8 cellular contexts compared by ENCODE assay signal in the genomic region with DNA sequence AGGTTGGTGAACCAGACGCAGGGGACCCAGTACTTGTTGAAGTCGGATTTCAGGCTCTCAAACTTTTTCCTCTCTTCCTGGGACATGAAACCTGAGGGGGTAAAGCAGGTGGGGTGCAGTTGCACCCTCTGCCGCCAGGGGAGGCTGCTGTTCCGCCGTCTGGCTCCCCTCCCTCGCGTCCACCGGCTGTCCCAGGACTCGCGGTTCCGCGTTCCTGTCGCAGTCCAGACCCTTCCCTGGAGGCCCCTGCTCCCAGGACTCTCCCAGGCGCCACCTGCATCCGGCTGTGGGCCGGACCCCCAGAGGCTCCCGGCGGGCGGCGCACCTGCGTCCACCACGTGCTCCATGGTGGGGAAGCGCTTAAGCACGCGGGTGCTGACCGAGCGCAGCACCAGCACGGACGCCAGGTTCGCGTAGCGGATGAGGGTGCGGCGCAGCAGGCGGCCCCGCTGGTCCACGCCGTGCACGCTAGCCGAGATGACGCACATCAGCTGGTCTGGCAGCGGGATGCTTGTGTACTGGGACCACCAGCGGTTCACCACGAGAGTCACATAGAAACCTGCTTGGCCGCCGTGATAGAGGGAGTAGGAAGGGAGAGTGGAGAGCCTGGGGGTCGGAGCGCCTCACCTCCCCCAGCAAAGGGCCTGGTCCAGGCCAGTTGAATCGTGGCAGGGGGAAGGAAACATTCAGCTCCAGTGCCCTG. TPM values are rescaled to one million over a fixed set of nuclear protein-coding genes. Genes with fewer than 3 reads are reported as not detected.
DNase-seq lines count a peak whose midpoint lies in the region; ATAC-seq, FAIRE-seq and TF ChIP-seq lines count a peak whose summit lies in the region.

No MANE protein-coding gene starts in this region.

- peaks cover 36% of the 10 kb centered on the region for H3K4me1 Mint-ChIP-seq in activated CD4-positive, alpha-beta memory T cell treated with anti-CD3 and anti-CD28 coated beads, Interleukin-2, amount 10 ng/mL, durations not matched to agents 7 days and 5 days

- H3K23me2 ChIP-seq in H1 (ENCODE audit: low read depth, low read length) = peaks cover 6% of the 10 kb centered on the region; the same call in 1 of the 2 replicates

- no peak overlapping the region for H3K14ac ChIP-seq in H1 (ENCODE audit: insufficient read length)

- peak overlapping the region; percentile 20 for H4K5ac ChIP-seq in H1 (ENCODE audit: insufficient read length, low read depth, low read length)

- peak overlapping the region; percentile 60; the same call in 1 of the 2 replicates for H2BK5ac ChIP-seq in H1 (ENCODE audit: low read depth, low read length)

- 0 out of 2 replicates have a peak, but pooled peaks cover 2% of the 10 kb centered on the region for H3K79me1 ChIP-seq in H1 (ENCODE audit: low read depth, low read length)

- peaks cover 5% of the 10 kb centered on the region; the same call in 1 of the 2 replicates for H3K36me3 ChIP-seq in Loucy (ENCODE audit: insufficient read depth, low read length)
- H3K36me3 ChIP-seq in H1 (ENCODE audit: control insufficient read depth in 2 of 4, insufficient read depth in 4 of 4, low read length in 3 of 4) = peaks cover 0 to under 1% (median 0%) of the 10 kb centered on the region in 4 experiments; a peak in 1 of 8 replicates
- peaks cover 6% of the 10 kb centered on the region for H3K36me3 ChIP-seq in mesodermal cell (ENCODE audit: control insufficient read depth, insufficient read depth, low read length)

- no peak overlapping the region for H2AFZ ChIP-seq in Loucy (ENCODE audit: low read length)
- peak overlapping the region; percentile 31; the same call in 1 of the 2 replicates for H2AFZ ChIP-seq in H1 (ENCODE audit: low read length)

- H3K27me3 Mint-ChIP-seq in activated CD4-positive, alpha-beta memory T cell treated with anti-CD3 and anti-CD28 coated beads, Interleukin-2, amount 10 ng/mL, durations not matched to agents 7 days and 5 days = no peaks in the 10 kb centered on the region

- TF ChIP-seq POLR2A in A549 (IDR thresholded peaks at IDR 0.05; ENCODE audit: low read length) = peak; percentile 40
- TF ChIP-seq POLR2A in H1 (IDR thresholded peaks at IDR 0.05; ENCODE audit: control extremely low read depth in 1 of 2, low read depth in 2 of 2, low read length in 2 of 2) = peak in 1 of 2 experiments; percentile 50; a peak in 1 of 3 replicates

- no peak overlapping the region for H3K23ac ChIP-seq in H1 (ENCODE audit: insufficient read length)

- no peak for FAIRE-seq in A549 (lab: Jason Lieb, UNC)
- no peak for FAIRE-seq in H1 (lab: Jason Lieb, UNC)

- no peak overlapping the region for H3K56ac ChIP-seq in H1 (replicated peaks; ENCODE audit: insufficient read length, low read depth, low read length)

- no peaks in the 10 kb centered on the region for H3K9me2 ChIP-seq in Loucy (replicated peaks; ENCODE audit: low read depth, low read length)

- POLR2A ChIA-PET in A549 (lab: Yijun Ruan, JAX) = interaction anchor here (0.6 to 1.8 kb wide), 3 partner anchors 10 to 753 kb away, joined by 3 to 11 read pairs (median 4); partner anchors contain the start of gene RPS8
- POLR2A ChIA-PET in activated CD4-positive, alpha-beta memory T cell treated with anti-CD3 and anti-CD28 coated beads, Interleukin-2, amount 10 ng/mL, durations not matched to agents 7 days and 5 days (lab: Charles Lee) = interaction anchor here (0.8 to 17.1 kb wide), 13 partner anchors 10 to 225 kb away, joined by 3 to 454 read pairs (median 9); partner anchors contain the start of genes BTBD19, DYNLT4, HECTD3 and PLK3
- POLR2A ChIA-PET in H1 (lab: Charles Lee; ENCODE audit: partially characterized antibody) = interaction anchor here (0.6 to 23.6 kb wide), 11 partner anchors 8 to 60 kb away, joined by 3 to 428 read pairs (median 6); partner anchors contain the start of genes BTBD19, DYNLT4, PLK3 and RNU5D-1

- H3K9me3 ChIP-seq in A549 (no peaks in the 10 kb centered on the region), Loucy (ENCODE audit: insufficient read depth, low read depth, low read length) (no peaks in the 10 kb centered on the region), H1 (ENCODE audit: insufficient read depth in 2 of 2, low read depth in 1 of 2, low read length in 1 of 2) (no peaks in the 10 kb centered on the region), mesodermal cell (ENCODE audit: control insufficient read depth, low read length) (no peaks in the 10 kb centered on the region)

- TF ChIP-seq CTCF in A549 (IDR thresholded peaks at IDR 0.05) = peak; percentile 76
- peak; percentile 75 for TF ChIP-seq CTCF in Loucy (conservative IDR thresholded peaks at IDR 0.05; ENCODE audit: low read length)
- TF ChIP-seq CTCF in H1 (IDR thresholded peaks at IDR 0.05; ENCODE audit: control extremely low read depth in 1 of 3, insufficient read depth in 1 of 3, low read depth in 1 of 3, low read length in 3 of 3) = peak; percentile 80 to 100 (median 100)

- H3K36me3 Mint-ChIP-seq in activated CD4-positive, alpha-beta memory T cell treated with anti-CD3 and anti-CD28 coated beads, Interleukin-2, amount 10 ng/mL, durations not matched to agents 7 days and 5 days (ENCODE audit: low read depth) = peaks cover 15% of the 10 kb centered on the region

- H2BK15ac ChIP-seq in H1 (ENCODE audit: low read length) = peak overlapping the region; percentile 99; the same call in 1 of the 2 replicates

- no peak overlapping the region; the same call in 1 of the 2 replicates for H2BK20ac ChIP-seq in H1 (ENCODE audit: low read length)

- H3K27ac ChIP-seq in A549 = peak overlapping the region; percentile 89 to 93
- H3K27ac ChIP-seq in H1 (ENCODE audit: low read depth, low read length) = no peak overlapping the region
- H3K27ac ChIP-seq in mesodermal cell (ENCODE audit: low read depth, low read length, severe bottlenecking) = no peak overlapping the region

- peak overlapping the region; percentile 96; the same call in 1 of the 2 replicates for H2BK12ac ChIP-seq in H1 (ENCODE audit: low read depth, low read length)

- H4K20me1 ChIP-seq in Loucy (ENCODE audit: insufficient read depth, low read length, poor library complexity, severe bottlenecking) = peaks cover under 1% of the 10 kb centered on the region
- H4K20me1 ChIP-seq in H1 (replicated peaks in 1 of 2; ENCODE audit: control insufficient read depth in 1 of 2, insufficient read depth in 2 of 2, low read length in 2 of 2) = no peaks in the 10 kb centered on the region

- no peaks in the 10 kb centered on the region for H3F3A ChIP-seq in Loucy (ENCODE audit: low read depth)

- H3K79me2 ChIP-seq in Loucy (ENCODE audit: insufficient read depth, low read length) (no peaks in the 10 kb centered on the region), H1 (ENCODE audit: control insufficient read depth in 1 of 2, insufficient read depth in 2 of 2, low read length in 2 of 2) (no peaks in the 10 kb centered on the region)

- H3K9ac ChIP-seq in Loucy (ENCODE audit: low read depth, low read length, poor library complexity, severe bottlenecking) (no peak overlapping the region), H1 (replicated peaks in 1 of 4; ENCODE audit: extremely low read depth in 1 of 4, low read depth in 3 of 4, low read length in 3 of 4) (peak overlapping the region in 3 of 4 experiments; percentile 17 to 50 (median 45); a peak in 4 of 7 replicates)

- H2BK120ac ChIP-seq in H1 (replicated peaks; ENCODE audit: low read depth, low read length) = no peak overlapping the region

- peak; percentile 63 to 70 for ATAC-seq in A549
- peak; percentile 50 for ATAC-seq in GM18867 (IDR thresholded peaks at IDR 0.05; ENCODE audit: unreplicated experiment)
- no peak for ATAC-seq in GM19035 (IDR thresholded peaks at IDR 0.05; ENCODE audit: unreplicated experiment)

- H2AK5ac ChIP-seq in H1 (ENCODE audit: low read depth, low read length) = 0 out of 2 replicates have a peak overlapping the region, but pooled peaks have one; percentile 91

- H3K9me3 Mint-ChIP-seq in activated CD4-positive, alpha-beta memory T cell treated with anti-CD3 and anti-CD28 coated beads, Interleukin-2, amount 10 ng/mL, durations not matched to agents 7 days and 5 days = no peaks in the 10 kb centered on the region

- H4K8ac ChIP-seq in H1 (ENCODE audit: extremely low read depth, insufficient read depth, low read length) = peak overlapping the region; percentile 82; the same call in 1 of the 2 replicates

- H3K4me3 Mint-ChIP-seq in activated CD4-positive, alpha-beta memory T cell treated with anti-CD3 and anti-CD28 coated beads, Interleukin-2, amount 10 ng/mL, durations not matched to agents 7 days and 5 days = peak overlapping the region; percentile 59

- TF ChIP-seq EP300 in A549 (IDR thresholded peaks at IDR 0.05) (no peak), H1 (IDR thresholded peaks at IDR 0.05; ENCODE audit: borderline replicate concordance in 1 of 2, low read depth in 2 of 2, low read length in 2 of 2) (peak in 1 of 2 experiments; percentile 98; a peak in 1 of 3 replicates)

- H3K27ac Mint-ChIP-seq in activated CD4-positive, alpha-beta memory T cell treated with anti-CD3 and anti-CD28 coated beads, Interleukin-2, amount 10 ng/mL, durations not matched to agents 7 days and 5 days = no peak overlapping the region

- H3K27me3 ChIP-seq in Loucy (ENCODE audit: insufficient read depth, low read length, poor library complexity, severe bottlenecking) = no peaks in the 10 kb centered on the region
- H3K27me3 ChIP-seq in H1 (replicated peaks in 1 of 4; ENCODE audit: control insufficient read depth in 3 of 4, extremely low read depth in 1 of 4, insufficient read depth in 3 of 4, low read length in 3 of 4) = peaks cover 0 to 7% (median 2%) of the 10 kb centered on the region in 4 experiments; a peak in 3 of 7 replicates

- CTCF ChIA-PET in A549 (lab: Yijun Ruan, JAX) (interaction anchor here (0.7 to 7.1 kb wide), 19 partner anchors 8 to 713 kb away, joined by 3 to 44 read pairs (median 5); partner anchors contain the start of genes BTBD19, KIF2C, PLK3 and RNU5D-1), H1 (lab: Charles Lee; ENCODE audit: partially characterized antibody) (interaction anchor here (0.6 to 10.4 kb wide), 29 partner anchors 7 to 815 kb away, joined by 3 to 67 read pairs (median 6); partner anchors contain the start of genes BTBD19, HECTD3, PLK3 and RNU5D-1)
- CTCF ChIA-PET in activated CD4-positive, alpha-beta memory T cell treated with anti-CD3 and anti-CD28 coated beads, Interleukin-2, amount 10 ng/mL, durations not matched to agents 7 days and 5 days (lab: Charles Lee) = interaction anchor here (1.0 to 3.3 kb wide), 15 partner anchors 11 to 517 kb away, joined by 3 to 18 read pairs (median 6); partner anchors contain the start of genes BTBD19, HECTD3, PLK3 and RPS8

- H3K4me3 ChIP-seq in A549 = peak overlapping the region; percentile 49
- no peak overlapping the region for H3K4me3 ChIP-seq in Loucy (ENCODE audit: low read length, poor library complexity, severe bottlenecking)
- peak overlapping the region; percentile 17 to 58 (median 46) for H3K4me3 ChIP-seq in H1 (ENCODE audit: extremely low read depth in 1 of 4, insufficient read depth in 2 of 4, low read depth in 3 of 4, low read length in 4 of 4)
- peak overlapping the region; percentile 18 for H3K4me3 ChIP-seq in mesodermal cell (ENCODE audit: extremely low read depth, insufficient read depth, low read length, poor library complexity, severe bottlenecking)

- H3K4ac ChIP-seq in H1 (replicated peaks; ENCODE audit: insufficient read length, low read depth, low read length) = peak overlapping the region; percentile 69

- H3K18ac ChIP-seq in H1 (ENCODE audit: extremely low read depth, low read length) = peak overlapping the region; percentile 97

- TF ChIP-seq RAD21 in A549 (conservative IDR thresholded peaks at IDR 0.05 in 1 of 2, IDR thresholded peaks at IDR 0.05 in 1 of 2) = peak; percentile 68 to 74
- peak; percentile 83 to 84 for TF ChIP-seq RAD21 in H1 (IDR thresholded peaks at IDR 0.05 in 1 of 2, conservative IDR thresholded peaks at IDR 0.05 in 1 of 2; ENCODE audit: low read depth in 2 of 2, low read length in 2 of 2)

- peak overlapping the region; percentile 90 for H4K91ac ChIP-seq in H1 (replicated peaks; ENCODE audit: insufficient read length, low read length)

- H3K4me1 ChIP-seq in A549 (peaks cover 6% of the 10 kb centered on the region), Loucy (ENCODE audit: insufficient read depth, low read length, poor library complexity, severe bottlenecking) (no peaks in the 10 kb centered on the region), H1 (replicated peaks in 1 of 4; ENCODE audit: control insufficient read depth in 3 of 4, insufficient read depth in 4 of 4, low read length in 3 of 4) (peaks cover 4 to 18% (median 14%) of the 10 kb centered on the region in 4 experiments), mesodermal cell (ENCODE audit: control insufficient read depth, insufficient read depth, low read length, poor library complexity, severe bottlenecking) (peaks cover 12% of the 10 kb centered on the region)

- peak; percentile 75 to 77 for DNase-seq in A549 (ENCODE audit: low read depth in 1 of 2, low spot score in 1 of 2)
- peak; percentile 78 for DNase-seq in activated CD4-positive, alpha-beta memory T cell treated with anti-CD3 and anti-CD28 coated beads, Interleukin-2, amount 10 ng/mL, durations not matched to agents 7 days and 5 days
- DNase-seq in H1 (ENCODE audit: low read depth in 1 of 2, low spot score in 2 of 2) = peak in 1 of 2 experiments; percentile 94
- peak; percentile 57 to 84 (median 75) for DNase-seq in stimulated activated naive CD4-positive, alpha-beta T cell (lab: John Stamatoyannopoulos, UW)

- WGBS in A549 (ENCODE audit: missing lambda C conversion rate) = 30% methylated on average over 11 of the region's 49 CpGs
- WGBS in H1 (ENCODE audit: extremely low coverage in 1 of 2, insufficient coverage in 1 of 2, insufficient read length in 1 of 2, insufficient replicate concordance in 2 of 2, low coverage in 1 of 2, low lambda C conversion rate in 2 of 2, missing lambda C conversion rate in 1 of 2), 2 experiments = 8% methylated on average over 49 of the region's 49 CpGs; no CpG with 5 or more reads in 1 of the 2 experiments
- 11 to 12% methylated on average over 47 to 49 of the region's 49 CpGs for WGBS in mesodermal cell (ENCODE audit: insufficient coverage in 2 of 2), 2 experiments

- H3K4me2 ChIP-seq in A549 (peak overlapping the region; percentile 97), Loucy (ENCODE audit: low read depth, low read length, poor library complexity, severe bottlenecking) (no peak overlapping the region), H1 (ENCODE audit: insufficient read depth in 1 of 2, low read depth in 2 of 2, low read length in 2 of 2) (peak overlapping the region; percentile 64 to 74)

RNA-seq across cellular contexts. Expression of gene BEST4, which starts 1.7 kb away (rescaled TPM):
- polyA plus RNA-seq in A549 (2011; rRNA removed) (0.04 and 0.09 TPM in 2 replicates), A549 (2017; fragmentation: RNase III; extraction: RNeasy Plus Mini Kit Qiagen cat#74134 plus additional on column Dnase treatment) (0.07 to 0.08 TPM in 2 of 3 replicates, not detected in the other), H1 (2011; rRNA removed) (0.76 and 0.86 TPM in 2 replicates)
- polyA plus RNA-seq in A549 (2012; cell fraction: cytosol; rRNA removed) = 0.05 TPM in 2 replicates
- polyA plus RNA-seq in A549 (2012; cell fraction: nucleus; rRNA removed) = 0.27 and 0.30 TPM in 2 replicates
- 0.25 TPM in 1 of 2 replicates, not detected in the other for polyA minus RNA-seq in A549 (2011; rRNA and poly(A)+ RNA removed)
- total RNA-seq in activated CD4-positive, alpha-beta memory T cell treated with anti-CD3 and anti-CD28 coated beads, Interleukin-2, amount 10 ng/mL, durations not matched to agents 7 days and 5 days = 1 to 10 TPM; 1.0 to 1.3 TPM
- 0.80 and 1.4 TPM in 2 replicates for total RNA-seq in H1 (2021; fragmentation: NEBNext Ultra II Directional; extraction: Animal tissue kit (Norgen Biotek cat#: 25700))
- polyA plus RNA-seq in H1 (2011; cell fraction: cytosol; rRNA removed) = 1.1 TPM
- 1.6 TPM for polyA plus RNA-seq in H1 (2011; cell fraction: nucleus; rRNA removed)
- 1.1 to 1.7 TPM (median 1.3 TPM) in 4 replicates for polyA plus RNA-seq in H1 (2012, experiment 1 of 2)
- polyA plus RNA-seq in H1 (2012, experiment 2 of 2) = 0.97 TPM
- 0.95 TPM for polyA plus RNA-seq in H1 (2013, experiment 1 of 2)
- polyA plus RNA-seq in H1 (2013, experiment 2 of 2) = 0.72 TPM
- polyA minus RNA-seq in H1 (2011; rRNA and poly(A)+ RNA removed) = 0.24 and 0.25 TPM in 2 replicates
- not detected for polyA minus RNA-seq in H1 (2011; cell fraction: cytosol; rRNA and poly(A)+ RNA removed)
- polyA minus RNA-seq in H1 (2011; cell fraction: nucleus; rRNA and poly(A)+ RNA removed) = 0.90 TPM
- 0.26 TPM for polyA plus RNA-seq in mesodermal cell (2013, experiment 1 of 2)
- 0.40 TPM for polyA plus RNA-seq in mesodermal cell (2013, experiment 2 of 2)

RNA-seq across cellular contexts. Expression of gene RPS8, which starts 10.9 kb away (rescaled TPM):
- polyA plus RNA-seq in A549 (2011; rRNA removed) = 1,515 and 1,820 TPM in 2 replicates
- 1,474 and 1,759 TPM in 2 replicates for polyA plus RNA-seq in A549 (2012; cell fraction: cytosol; rRNA removed)
- 676 and 747 TPM in 2 replicates for polyA plus RNA-seq in A549 (2012; cell fraction: nucleus; rRNA removed)
- 1,575 to 1,608 TPM (median 1,577 TPM) in 3 replicates for polyA plus RNA-seq in A549 (2017; fragmentation: RNase III; extraction: RNeasy Plus Mini Kit Qiagen cat#74134 plus additional on column Dnase treatment)
- 365 and 468 TPM in 2 replicates for polyA minus RNA-seq in A549 (2011; rRNA and poly(A)+ RNA removed)
- 1,000 to 10,000 TPM; 1,610 to 1,658 TPM for total RNA-seq in activated CD4-positive, alpha-beta memory T cell treated with anti-CD3 and anti-CD28 coated beads, Interleukin-2, amount 10 ng/mL, durations not matched to agents 7 days and 5 days
- 2,387 and 2,407 TPM in 2 replicates for total RNA-seq in H1 (2021; fragmentation: NEBNext Ultra II Directional; extraction: Animal tissue kit (Norgen Biotek cat#: 25700))
- 2,239 and 2,261 TPM in 2 replicates for polyA plus RNA-seq in H1 (2011; rRNA removed)
- 3,193 TPM for polyA plus RNA-seq in H1 (2011; cell fraction: cytosol; rRNA removed)
- 1,937 TPM for polyA plus RNA-seq in H1 (2011; cell fraction: nucleus; rRNA removed)
- polyA plus RNA-seq in H1 (2012, experiment 1 of 2) = 2,656 to 3,207 TPM (median 2,890 TPM) in 4 replicates
- 2,335 TPM for polyA plus RNA-seq in H1 (2012, experiment 2 of 2)
- 6,208 TPM for polyA plus RNA-seq in H1 (2013, experiment 1 of 2)
- polyA plus RNA-seq in H1 (2013, experiment 2 of 2) = 6,380 TPM
- polyA minus RNA-seq in H1 (2011; rRNA and poly(A)+ RNA removed) = 576 and 640 TPM in 2 replicates
- polyA minus RNA-seq in H1 (2011; cell fraction: cytosol; rRNA and poly(A)+ RNA removed) = 767 TPM
- polyA minus RNA-seq in H1 (2011; cell fraction: nucleus; rRNA and poly(A)+ RNA removed) = 598 TPM
- 2,510 TPM for polyA plus RNA-seq in mesodermal cell (2013, experiment 1 of 2)
- 2,640 TPM for polyA plus RNA-seq in mesodermal cell (2013, experiment 2 of 2)

RNA-seq across cellular contexts. Expression of gene PLK3, which starts 13.9 kb away (rescaled TPM):
- polyA plus RNA-seq in A549 (2011; rRNA removed) = 12.6 and 16.0 TPM in 2 replicates
- 20.0 and 21.0 TPM in 2 replicates for polyA plus RNA-seq in A549 (2012; cell fraction: cytosol; rRNA removed)
- 109 and 111 TPM in 2 replicates for polyA plus RNA-seq in A549 (2012; cell fraction: nucleus; rRNA removed)
- polyA plus RNA-seq in A549 (2017; fragmentation: RNase III; extraction: RNeasy Plus Mini Kit Qiagen cat#74134 plus additional on column Dnase treatment) = 10.9 to 11.6 TPM (median 11.2 TPM) in 3 replicates
- 19.7 and 20.1 TPM in 2 replicates for polyA minus RNA-seq in A549 (2011; rRNA and poly(A)+ RNA removed)
- 10 to 100 TPM; 62.8 to 63.5 TPM for total RNA-seq in activated CD4-positive, alpha-beta memory T cell treated with anti-CD3 and anti-CD28 coated beads, Interleukin-2, amount 10 ng/mL, durations not matched to agents 7 days and 5 days
- total RNA-seq in H1 (2021; fragmentation: NEBNext Ultra II Directional; extraction: Animal tissue kit (Norgen Biotek cat#: 25700)) = 7.9 and 9.7 TPM in 2 replicates
- 12.3 and 21.9 TPM in 2 replicates for polyA plus RNA-seq in H1 (2011; rRNA removed)
- polyA plus RNA-seq in H1 (2011; cell fraction: cytosol; rRNA removed) = 10.6 TPM
- 64.2 TPM for polyA plus RNA-seq in H1 (2011; cell fraction: nucleus; rRNA removed)
- polyA plus RNA-seq in H1 (2012, experiment 1 of 2) = 4.9 to 9.1 TPM (median 8.2 TPM) in 4 replicates
- polyA plus RNA-seq in H1 (2012, experiment 2 of 2) = 6.9 TPM
- 7.1 TPM for polyA plus RNA-seq in H1 (2013, experiment 1 of 2)
- 6.4 TPM for polyA plus RNA-seq in H1 (2013, experiment 2 of 2)
- polyA minus RNA-seq in H1 (2011; rRNA and poly(A)+ RNA removed) = 5.2 and 7.1 TPM in 2 replicates
- 3.7 TPM for polyA minus RNA-seq in H1 (2011; cell fraction: cytosol; rRNA and poly(A)+ RNA removed)
- polyA minus RNA-seq in H1 (2011; cell fraction: nucleus; rRNA and poly(A)+ RNA removed) = 18.2 TPM
- 24.7 TPM for polyA plus RNA-seq in mesodermal cell (2013, experiment 1 of 2)
- polyA plus RNA-seq in mesodermal cell (2013, experiment 2 of 2) = 19.3 TPM

RNA-seq across cellular contexts. Expression of gene DYNLT4, which starts 20.9 kb away (rescaled TPM):
- polyA plus RNA-seq in A549 (2011; rRNA removed) = 0.21 TPM in 1 of 2 replicates, not detected in the other
- polyA plus RNA-seq in A549 (2012; cell fraction: cytosol; rRNA removed) = 0.48 and 0.92 TPM in 2 replicates
- 0.70 and 0.84 TPM in 2 replicates for polyA plus RNA-seq in A549 (2012; cell fraction: nucleus; rRNA removed)
- polyA plus RNA-seq in A549 (2017; fragmentation: RNase III; extraction: RNeasy Plus Mini Kit Qiagen cat#74134 plus additional on column Dnase treatment) = 0.12 to 0.18 TPM in 2 of 3 replicates, not detected in the other
- not detected in 2 replicates for polyA minus RNA-seq in A549 (2011; rRNA and poly(A)+ RNA removed)
- total RNA-seq in activated CD4-positive, alpha-beta memory T cell treated with anti-CD3 and anti-CD28 coated beads, Interleukin-2, amount 10 ng/mL, durations not matched to agents 7 days and 5 days = 1 to 10 TPM; 1.9 to 2.2 TPM
- not detected in 2 replicates for total RNA-seq in H1 (2021; fragmentation: NEBNext Ultra II Directional; extraction: Animal tissue kit (Norgen Biotek cat#: 25700))
- 0.19 and 0.29 TPM in 2 replicates for polyA plus RNA-seq in H1 (2011; rRNA removed)
- 0.16 TPM for polyA plus RNA-seq in H1 (2011; cell fraction: cytosol; rRNA removed)
- not detected for polyA plus RNA-seq in H1 (2011; cell fraction: nucleus; rRNA removed)
- polyA plus RNA-seq in H1 (2012, experiment 1 of 2) = not detected in 4 replicates
- polyA plus RNA-seq in H1 (2012, experiment 2 of 2) = not detected
- polyA plus RNA-seq in H1 (2013, experiment 1 of 2) = not detected
- polyA plus RNA-seq in H1 (2013, experiment 2 of 2) = not detected
- polyA minus RNA-seq in H1 (2011; rRNA and poly(A)+ RNA removed) = not detected in 2 replicates
- not detected for polyA minus RNA-seq in H1 (2011; cell fraction: cytosol; rRNA and poly(A)+ RNA removed)
- 4.1 TPM for polyA minus RNA-seq in H1 (2011; cell fraction: nucleus; rRNA and poly(A)+ RNA removed)
- not detected for polyA plus RNA-seq in mesodermal cell (2013, experiment 1 of 2)
- polyA plus RNA-seq in mesodermal cell (2013, experiment 2 of 2) = not detected

RNA-seq across cellular contexts. Expression of gene BTBD19, which starts 22.0 kb away (rescaled TPM):
- 4.2 and 4.7 TPM in 2 replicates for polyA plus RNA-seq in A549 (2011; rRNA removed)
- 3.9 and 4.5 TPM in 2 replicates for polyA plus RNA-seq in A549 (2012; cell fraction: cytosol; rRNA removed)
- polyA plus RNA-seq in A549 (2012; cell fraction: nucleus; rRNA removed) = 28.1 and 33.9 TPM in 2 replicates
- polyA plus RNA-seq in A549 (2017; fragmentation: RNase III; extraction: RNeasy Plus Mini Kit Qiagen cat#74134 plus additional on column Dnase treatment) = 4.5 to 8.9 TPM (median 7.4 TPM) in 3 replicates
- polyA minus RNA-seq in A549 (2011; rRNA and poly(A)+ RNA removed) = 3.5 and 4.6 TPM in 2 replicates
- 1 to 10 TPM; 8.4 to 8.7 TPM for total RNA-seq in activated CD4-positive, alpha-beta memory T cell treated with anti-CD3 and anti-CD28 coated beads, Interleukin-2, amount 10 ng/mL, durations not matched to agents 7 days and 5 days
- total RNA-seq in H1 (2021; fragmentation: NEBNext Ultra II Directional; extraction: Animal tissue kit (Norgen Biotek cat#: 25700)) = 1.1 and 1.5 TPM in 2 replicates
- 1.1 and 1.6 TPM in 2 replicates for polyA plus RNA-seq in H1 (2011; rRNA removed)
- 0.80 TPM for polyA plus RNA-seq in H1 (2011; cell fraction: cytosol; rRNA removed)
- 3.9 TPM for polyA plus RNA-seq in H1 (2011; cell fraction: nucleus; rRNA removed)
- 0.54 to 1.00 TPM (median 0.66 TPM) in 4 replicates for polyA plus RNA-seq in H1 (2012, experiment 1 of 2)
- 0.52 TPM for polyA plus RNA-seq in H1 (2012, experiment 2 of 2)
- 1.4 TPM for polyA plus RNA-seq in H1 (2013, experiment 1 of 2)
- polyA plus RNA-seq in H1 (2013, experiment 2 of 2) = 1.1 TPM
- polyA minus RNA-seq in H1 (2011; rRNA and poly(A)+ RNA removed) = 0.39 and 1.0 TPM in 2 replicates
- polyA minus RNA-seq in H1 (2011; cell fraction: cytosol; rRNA and poly(A)+ RNA removed) = 1.1 TPM
- polyA minus RNA-seq in H1 (2011; cell fraction: nucleus; rRNA and poly(A)+ RNA removed) = 2.0 TPM
- polyA plus RNA-seq in mesodermal cell (2013, experiment 1 of 2) = 7.2 TPM
- polyA plus RNA-seq in mesodermal cell (2013, experiment 2 of 2) = 5.3 TPM

Comparison
In these comparisons a context has a peak if more than half of its experiments do, and no peak if none do; other contexts are left out.
1. H3K27ac ChIP-seq: peak in A549 (2 of 2); none in H1 (single experiment) and mesodermal cell (single experiment).
2. Of the 18 proteins assayed by ChIP-seq in both H1 and A549: peak only in H1: HDAC2, KDM1A, PHF8 and RFX5; only in A549: USF2; in both: CTCF, E2F6, MAX and RAD21; in neither: 6; mixed calls (peak in some experiments, not most) for 3.
3. Peak in every context shown above with its lines, with median percentiles within 50 percentile points of each other: CTCF ChIP-seq.